11 cellular contexts compared by ENCODE assay signal in genomic region chr10:25061711-25062455, GRCh38. TPM values are rescaled to one million over a fixed set of nuclear protein-coding genes. Genes with fewer than 3 reads are reported as not detected.
DNase-seq lines count a peak whose midpoint lies in the region; ATAC-seq and TF ChIP-seq lines count a peak whose summit lies in the region.
"Had no signal": no experiment of that assay in that cellular context is flagged by ENCODE, and none has a peak within 500 bp of the region (broad histone marks: within the 10 kb centered on the region; RNA-seq: fewer than 3 reads in every experiment).

No MANE protein-coding gene starts in this region.

- CTCF ChIA-PET in CD8-positive, alpha-beta memory T cell (lab: Charles Lee), result interaction anchor here (1.0 kb wide), 1 partner anchor 15 kb away, joined by 3 read pairs; no protein-coding TSS in a partner anchor
- CTCF ChIA-PET in PC-3 (lab: Charles Lee), result interaction anchor here (1.0 kb wide), 1 partner anchor 17 kb away, joined by 3 read pairs; no protein-coding TSS in a partner anchor

- no peak overlapping the region for H2BK15ac ChIP-seq in neuronal stem cell (ENCODE audit: low read length)

- no peak for TF ChIP-seq POLR2A in vagina (IDR thresholded peaks at IDR 0.05)

- H3K4ac ChIP-seq in neuronal stem cell (ENCODE audit: low read length), result no peak overlapping the region

- H4K20me1 ChIP-seq in PC-3 (ENCODE audit: low read length), result no peaks in the 10 kb centered on the region

- H2AFZ ChIP-seq in PC-3 (ENCODE audit: low read length) (peak overlapping the region; percentile 78), neuronal stem cell (ENCODE audit: low read length) (no peak overlapping the region)

- no peaks in the 10 kb centered on the region for H3K9me3 Mint-ChIP-seq in CD8-positive, alpha-beta memory T cell
- H3K9me3 Mint-ChIP-seq: nephron progenitor cell, WTC11 had no signal

- H3K18ac ChIP-seq in neuronal stem cell (ENCODE audit: low read length), result no peak overlapping the region

- no CpG with 5 or more reads among the region's 11 CpGs for WGBS in neuronal stem cell (ENCODE audit: extremely low coverage in 2 of 2, insufficient read length in 2 of 2, insufficient replicate concordance in 1 of 2), 2 donors

- no peak overlapping the region for H4K8ac ChIP-seq in neuronal stem cell (ENCODE audit: low read depth, low read length)

- H3K4me2 ChIP-seq in PC-3 (ENCODE audit: low read length), result peak overlapping the region; percentile 79
- H3K4me2 ChIP-seq in neuronal stem cell (ENCODE audit: insufficient read depth, low read length, poor library complexity, severe bottlenecking), result no peak overlapping the region

- no TSS peak for BruUV-seq in PC-3 (replicated peaks; lab: Mats Ljungman, UMichigan)

- H3K4me1 ChIP-seq in CD8-positive, alpha-beta memory T cell (ENCODE audit: insufficient read depth, low read length), result no peaks in the 10 kb centered on the region
- H3K4me1 ChIP-seq in PC-3 (ENCODE audit: insufficient read depth, low read length), result peaks cover 28% of the 10 kb centered on the region
- no peaks in the 10 kb centered on the region for H3K4me1 ChIP-seq in colonic mucosa
- H3K4me1 ChIP-seq in muscle layer of duodenum (ENCODE audit: control insufficient read depth in 1 of 2, insufficient read depth in 2 of 2, low read length in 2 of 2), result no peaks in the 10 kb centered on the region
- H3K4me1 ChIP-seq in vagina, result no peaks in the 10 kb centered on the region
- peaks cover 0 to 1% of the 10 kb centered on the region in 2 donors for H3K4me1 ChIP-seq in neuronal stem cell (ENCODE audit: control insufficient read depth in 2 of 2, insufficient read depth in 1 of 2, low read depth in 1 of 2, low read length in 2 of 2)

- H3K79me1 ChIP-seq in neuronal stem cell (ENCODE audit: low read depth, low read length), result no peaks in the 10 kb centered on the region

- no peaks in the 10 kb centered on the region for H3K36me3 ChIP-seq in CD8-positive, alpha-beta memory T cell (ENCODE audit: insufficient read depth, low read length)
- H3K36me3 ChIP-seq in PC-3 (ENCODE audit: low read depth, low read length), result no peaks in the 10 kb centered on the region
- no peaks in the 10 kb centered on the region for H3K36me3 ChIP-seq in colonic mucosa
- H3K36me3 ChIP-seq in muscle layer of duodenum (ENCODE audit: control insufficient read depth in 1 of 2, insufficient read depth in 2 of 2, low read length in 2 of 2), result no peaks in the 10 kb centered on the region
- no peaks in the 10 kb centered on the region for H3K36me3 ChIP-seq in vagina
- H3K36me3 ChIP-seq in neuronal stem cell (replicated peaks in 1 of 2; ENCODE audit: control insufficient read depth in 2 of 2, insufficient read depth in 2 of 2, low read length in 2 of 2), result no peaks in the 10 kb centered on the region

- no peak overlapping the region for H2BK12ac ChIP-seq in neuronal stem cell (ENCODE audit: low read length)

- intact Hi-C loops in PC-3 (cut with micrococcal nuclease) (loop anchor here (1.0 kb wide), 1 partner anchor 46 kb away; the partner anchor contains the start of genes ENKUR and THNSL1), colonic mucosa (cut with DNase I) (no loop called here), vagina (cut with DNase I) (no loop called here)

- no peak overlapping the region for H2BK5ac ChIP-seq in neuronal stem cell (ENCODE audit: low read length)

- no peak overlapping the region for H3K14ac ChIP-seq in neuronal stem cell (ENCODE audit: low read length)

- H3K27ac ChIP-seq in CD8-positive, alpha-beta memory T cell (ENCODE audit: low read depth, low read length), result peak overlapping the region; percentile 77
- H3K27ac ChIP-seq in PC-3 (ENCODE audit: low read length) (peak overlapping the region; percentile 94), colonic mucosa (peak overlapping the region; percentile 83), muscle layer of duodenum (ENCODE audit: low read length) (peak overlapping the region; percentile 85), vagina (no peak overlapping the region), neuronal stem cell (replicated peaks; ENCODE audit: low read length) (no peak overlapping the region)

- peak overlapping the region in 7 of 8 donors; percentile 36 to 93 (median 62) for H3K27ac Mint-ChIP-seq in CD8-positive, alpha-beta memory T cell
- H3K27ac Mint-ChIP-seq: nephron progenitor cell, WTC11 had no signal

- no peaks in the 10 kb centered on the region for H3F3A ChIP-seq in PC-3 (ENCODE audit: low read length, unreplicated experiment)

- H2AK5ac ChIP-seq in neuronal stem cell (ENCODE audit: low read depth, low read length), result no peak overlapping the region

- H3K4me3 Mint-ChIP-seq in CD8-positive, alpha-beta memory T cell, result peak overlapping the region in 5 of 7 donors; percentile 15 to 82 (median 42)
- H3K4me3 Mint-ChIP-seq: nephron progenitor cell, WTC11 had no signal

- H3K36me3 Mint-ChIP-seq in CD8-positive, alpha-beta memory T cell, result peaks cover 0 to 3% (median 0%) of the 10 kb centered on the region in 3 donors
- H3K36me3 Mint-ChIP-seq: WTC11 had no signal

- POLR2A ChIA-PET in CD8-positive, alpha-beta memory T cell (lab: Charles Lee), result no interaction called here
- POLR2A ChIA-PET in PC-3 (lab: Charles Lee; ENCODE audit: unreplicated experiment), result interaction anchor here (0.6 to 0.7 kb wide), 2 partner anchors 45 to 195 kb away, joined by 3 to 4 read pairs; partner anchors contain the start of gene THNSL1

- no peak overlapping the region for H3K4me3 ChIP-seq in CD8-positive, alpha-beta memory T cell (ENCODE audit: low read length)
- peak overlapping the region; percentile 54 for H3K4me3 ChIP-seq in PC-3 (ENCODE audit: low read length)
- peak overlapping the region; percentile 4 for H3K4me3 ChIP-seq in colonic mucosa
- peak overlapping the region in 1 of 2 donors; percentile 31 for H3K4me3 ChIP-seq in muscle layer of duodenum (ENCODE audit: low read depth in 1 of 2, low read length in 2 of 2)
- no peak overlapping the region for H3K4me3 ChIP-seq in vagina
- no peak overlapping the region for H3K4me3 ChIP-seq in neuronal stem cell (ENCODE audit: low read length in 2 of 2)

- no peaks in the 10 kb centered on the region for H3K9me3 ChIP-seq in CD8-positive, alpha-beta memory T cell (ENCODE audit: low read length)
- no peaks in the 10 kb centered on the region for H3K9me3 ChIP-seq in PC-3 (ENCODE audit: low read length)
- no peaks in the 10 kb centered on the region for H3K9me3 ChIP-seq in colonic mucosa
- H3K9me3 ChIP-seq in muscle layer of duodenum (ENCODE audit: control insufficient read depth in 1 of 2, low read length in 2 of 2), result no peaks in the 10 kb centered on the region
- no peaks in the 10 kb centered on the region for H3K9me3 ChIP-seq in vagina
- H3K9me3 ChIP-seq in neuronal stem cell (replicated peaks in 1 of 2; ENCODE audit: control insufficient read depth in 2 of 2, insufficient read depth in 1 of 2, low read depth in 1 of 2, low read length in 2 of 2), result no peaks in the 10 kb centered on the region

- H3K27me3 ChIP-seq in CD8-positive, alpha-beta memory T cell (ENCODE audit: insufficient read depth, low read length, poor library complexity, severe bottlenecking), result no peaks in the 10 kb centered on the region
- H3K27me3 ChIP-seq in PC-3 (ENCODE audit: low read length) (no peaks in the 10 kb centered on the region), colonic mucosa (no peaks in the 10 kb centered on the region), muscle layer of duodenum (ENCODE audit: low read depth, low read length) (no peaks in the 10 kb centered on the region), vagina (no peaks in the 10 kb centered on the region), neuronal stem cell (ENCODE audit: control insufficient read depth in 3 of 3, insufficient read depth in 3 of 3, low read depth in 1 of 3, low read length in 3 of 3) (peaks cover 0 to under 1% (median 0%) of the 10 kb centered on the region in 3 experiments)

- H3K9me2 ChIP-seq in PC-3 (replicated peaks; ENCODE audit: low read length), result no peaks in the 10 kb centered on the region

- TF ChIP-seq CTCF in PC-3 (conservative IDR thresholded peaks at IDR 0.05; ENCODE audit: low read depth, low read length), result no peak
- no peak for TF ChIP-seq CTCF in colonic mucosa (IDR thresholded peaks at IDR 0.05)
- TF ChIP-seq CTCF in vagina (IDR thresholded peaks at IDR 0.05), result no peak

- no peak overlapping the region for H2BK120ac ChIP-seq in neuronal stem cell (ENCODE audit: low read depth, low read length)

- no peak overlapping the region for H4K91ac ChIP-seq in neuronal stem cell (ENCODE audit: low read depth, low read length, poor library complexity)

- no peaks in the 10 kb centered on the region for H3K79me2 ChIP-seq in PC-3 (ENCODE audit: low read length)

- H3K9ac ChIP-seq in PC-3 (ENCODE audit: low read length), result peak overlapping the region; percentile 52
- H3K9ac ChIP-seq in colonic mucosa (ENCODE audit: low read depth in 2 of 2, low read length in 2 of 2), result peak overlapping the region in 1 of 2 donors; percentile 35
- no peak overlapping the region for H3K9ac ChIP-seq in neuronal stem cell (ENCODE audit: low read depth, low read length, poor library complexity)

- H3K4me1 Mint-ChIP-seq in CD8-positive, alpha-beta memory T cell, result peaks cover 12 to 17% (median 14%) of the 10 kb centered on the region in 3 donors

- ATAC-seq in PC-3, result no peak; the same call in none of the 2 replicates
- ATAC-seq: WTC11 had no signal

- no peak for DNase-seq in CD8-positive, alpha-beta memory T cell
- DNase-seq in PC-3 (peak; percentile 24), colonic mucosa (no peak), vagina (ENCODE audit: extremely low spot score in 2 of 2) (no peak), neuronal stem cell (ENCODE audit: low spot score) (no peak), NCI-H1436 treated with DMSO at 0.1 percent for 48 hours (lab: John Stamatoyannopoulos, UW) (no peak), NCI-H187 treated with DMSO at 0.1 percent for 48 hours (lab: John Stamatoyannopoulos, UW) (no peak)
- DNase-seq: nephron progenitor cell had no signal

- H3K27me3 Mint-ChIP-seq in CD8-positive, alpha-beta memory T cell, result peaks cover 1 to 2% of the 10 kb centered on the region in 2 donors

- H3K23ac ChIP-seq in neuronal stem cell (ENCODE audit: low read depth, low read length, poor library complexity), result no peak overlapping the region

RNA-seq across cellular contexts. Expression of gene THNSL1, which starts 45.5 kb away (rescaled TPM):
- 10 to 100 TPM in 1 of 2 experiments, 1 to 10 TPM in 1; 9.5 to 10.6 TPM for total RNA-seq in CD8-positive, alpha-beta memory T cell
- polyA plus RNA-seq in CD8-positive, alpha-beta memory T cell, result 4.1 TPM
- total RNA-seq in PC-3 (2014; rRNA removed) (2.7 and 3.2 TPM in 2 replicates), colonic mucosa (1 to 10 TPM; 2.3 to 4.5 TPM), vagina (2.0 TPM)
- polyA plus RNA-seq in neuronal stem cell (2013, experiment 1 of 2), result 5.7 TPM
- polyA plus RNA-seq in neuronal stem cell (2013, experiment 2 of 2), result 5.5 TPM

RNA-seq across cellular contexts. Expression of gene ENKUR, which starts 45.9 kb away (rescaled TPM):
- not detected for total RNA-seq in CD8-positive, alpha-beta memory T cell
- not detected for polyA plus RNA-seq in CD8-positive, alpha-beta memory T cell
- total RNA-seq in PC-3 (2014; rRNA removed) (not detected in 2 replicates), colonic mucosa (under 1 TPM; 0.20 to 0.48 TPM), vagina (not detected)
- 0.85 TPM for polyA plus RNA-seq in neuronal stem cell (2013, experiment 1 of 2)
- polyA plus RNA-seq in neuronal stem cell (2013, experiment 2 of 2), result 0.89 TPM
- total RNA-seq: NCI-H460, WTC11 had no signal

Comparison
In these comparisons a context has a peak if more than half of its experiments do, and no peak if none do; other contexts are left out.
1. H3K27ac ChIP-seq: peak in CD8-positive, alpha-beta memory T cell (single experiment), PC-3 (single experiment), colonic mucosa (single experiment) and muscle layer of duodenum (single experiment); none in vagina (single experiment) and neuronal stem cell (single experiment).
2. H3K4me3 ChIP-seq: peak in PC-3 (single experiment) and colonic mucosa (single experiment); none in CD8-positive, alpha-beta memory T cell (single experiment), vagina (0 of 2) and neuronal stem cell (0 of 2).